Comparison of ENCODE assay signal across 1 cellular context in the genomic region with DNA sequence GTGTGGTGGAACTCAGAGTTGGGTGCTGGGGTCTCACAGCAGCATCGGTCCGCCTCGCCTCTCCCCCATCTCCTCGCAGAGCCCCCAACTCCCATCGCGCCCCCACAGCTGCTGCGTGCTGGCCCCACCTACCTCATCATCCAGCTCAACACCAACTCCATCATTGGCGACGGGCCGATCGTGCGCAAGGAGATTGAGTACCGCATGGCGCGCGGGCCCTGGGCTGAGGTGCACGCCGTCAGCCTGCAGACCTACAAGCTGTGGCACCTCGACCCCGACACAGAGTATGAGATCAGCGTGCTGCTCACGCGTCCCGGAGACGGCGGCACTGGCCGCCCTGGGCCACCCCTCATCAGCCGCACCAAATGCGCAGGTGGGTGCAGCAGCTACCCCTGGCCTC.
TF ChIP-seq lines count a peak whose summit lies in the region.

No MANE protein-coding gene starts in this region.

TF ChIP-seq in K562, 482 proteins besides CTCF, POLR2A, EP300 and RAD21:
- TF ChIP-seq LARP7 (IDR thresholded peaks at IDR 0.05) (no peak), FIP1L1 (IDR thresholded peaks at IDR 0.05; ENCODE audit: low read depth, low read length, poor library complexity, severe bottlenecking) (no peak), MAZ (CRISPR knock-in tag; conservative IDR thresholded peaks at IDR 0.05 in 1 of 2, IDR thresholded peaks at IDR 0.05 in 1 of 2) (no peak), CHD2 (IDR thresholded peaks at IDR 0.05; ENCODE audit: low read depth, low read length) (no peak), PCBP2 (IDR thresholded peaks at IDR 0.05; ENCODE audit: low read depth, low read length, poor library complexity, severe bottlenecking) (no peak), SIX5 (IDR thresholded peaks at IDR 0.05; ENCODE audit: borderline replicate concordance in 1 of 2, insufficient read depth in 1 of 2, low read depth in 1 of 2, low read length in 2 of 2) (no peak), PHF21A (IDR thresholded peaks at IDR 0.05; ENCODE audit: borderline replicate concordance, low read depth) (no peak), TAL1 (IDR thresholded peaks at IDR 0.05) (no peak), KDM1A (IDR thresholded peaks at IDR 0.05) (no peak), ZNF23 (CRISPR knock-in tag; IDR thresholded peaks at IDR 0.05) (no peak), FOXP1 (CRISPR knock-in tag; IDR thresholded peaks at IDR 0.05) (no peak), ZNF75A (CRISPR knock-in tag; IDR thresholded peaks at IDR 0.05) (no peak)
- TF ChIP-seq, protein P1, sequence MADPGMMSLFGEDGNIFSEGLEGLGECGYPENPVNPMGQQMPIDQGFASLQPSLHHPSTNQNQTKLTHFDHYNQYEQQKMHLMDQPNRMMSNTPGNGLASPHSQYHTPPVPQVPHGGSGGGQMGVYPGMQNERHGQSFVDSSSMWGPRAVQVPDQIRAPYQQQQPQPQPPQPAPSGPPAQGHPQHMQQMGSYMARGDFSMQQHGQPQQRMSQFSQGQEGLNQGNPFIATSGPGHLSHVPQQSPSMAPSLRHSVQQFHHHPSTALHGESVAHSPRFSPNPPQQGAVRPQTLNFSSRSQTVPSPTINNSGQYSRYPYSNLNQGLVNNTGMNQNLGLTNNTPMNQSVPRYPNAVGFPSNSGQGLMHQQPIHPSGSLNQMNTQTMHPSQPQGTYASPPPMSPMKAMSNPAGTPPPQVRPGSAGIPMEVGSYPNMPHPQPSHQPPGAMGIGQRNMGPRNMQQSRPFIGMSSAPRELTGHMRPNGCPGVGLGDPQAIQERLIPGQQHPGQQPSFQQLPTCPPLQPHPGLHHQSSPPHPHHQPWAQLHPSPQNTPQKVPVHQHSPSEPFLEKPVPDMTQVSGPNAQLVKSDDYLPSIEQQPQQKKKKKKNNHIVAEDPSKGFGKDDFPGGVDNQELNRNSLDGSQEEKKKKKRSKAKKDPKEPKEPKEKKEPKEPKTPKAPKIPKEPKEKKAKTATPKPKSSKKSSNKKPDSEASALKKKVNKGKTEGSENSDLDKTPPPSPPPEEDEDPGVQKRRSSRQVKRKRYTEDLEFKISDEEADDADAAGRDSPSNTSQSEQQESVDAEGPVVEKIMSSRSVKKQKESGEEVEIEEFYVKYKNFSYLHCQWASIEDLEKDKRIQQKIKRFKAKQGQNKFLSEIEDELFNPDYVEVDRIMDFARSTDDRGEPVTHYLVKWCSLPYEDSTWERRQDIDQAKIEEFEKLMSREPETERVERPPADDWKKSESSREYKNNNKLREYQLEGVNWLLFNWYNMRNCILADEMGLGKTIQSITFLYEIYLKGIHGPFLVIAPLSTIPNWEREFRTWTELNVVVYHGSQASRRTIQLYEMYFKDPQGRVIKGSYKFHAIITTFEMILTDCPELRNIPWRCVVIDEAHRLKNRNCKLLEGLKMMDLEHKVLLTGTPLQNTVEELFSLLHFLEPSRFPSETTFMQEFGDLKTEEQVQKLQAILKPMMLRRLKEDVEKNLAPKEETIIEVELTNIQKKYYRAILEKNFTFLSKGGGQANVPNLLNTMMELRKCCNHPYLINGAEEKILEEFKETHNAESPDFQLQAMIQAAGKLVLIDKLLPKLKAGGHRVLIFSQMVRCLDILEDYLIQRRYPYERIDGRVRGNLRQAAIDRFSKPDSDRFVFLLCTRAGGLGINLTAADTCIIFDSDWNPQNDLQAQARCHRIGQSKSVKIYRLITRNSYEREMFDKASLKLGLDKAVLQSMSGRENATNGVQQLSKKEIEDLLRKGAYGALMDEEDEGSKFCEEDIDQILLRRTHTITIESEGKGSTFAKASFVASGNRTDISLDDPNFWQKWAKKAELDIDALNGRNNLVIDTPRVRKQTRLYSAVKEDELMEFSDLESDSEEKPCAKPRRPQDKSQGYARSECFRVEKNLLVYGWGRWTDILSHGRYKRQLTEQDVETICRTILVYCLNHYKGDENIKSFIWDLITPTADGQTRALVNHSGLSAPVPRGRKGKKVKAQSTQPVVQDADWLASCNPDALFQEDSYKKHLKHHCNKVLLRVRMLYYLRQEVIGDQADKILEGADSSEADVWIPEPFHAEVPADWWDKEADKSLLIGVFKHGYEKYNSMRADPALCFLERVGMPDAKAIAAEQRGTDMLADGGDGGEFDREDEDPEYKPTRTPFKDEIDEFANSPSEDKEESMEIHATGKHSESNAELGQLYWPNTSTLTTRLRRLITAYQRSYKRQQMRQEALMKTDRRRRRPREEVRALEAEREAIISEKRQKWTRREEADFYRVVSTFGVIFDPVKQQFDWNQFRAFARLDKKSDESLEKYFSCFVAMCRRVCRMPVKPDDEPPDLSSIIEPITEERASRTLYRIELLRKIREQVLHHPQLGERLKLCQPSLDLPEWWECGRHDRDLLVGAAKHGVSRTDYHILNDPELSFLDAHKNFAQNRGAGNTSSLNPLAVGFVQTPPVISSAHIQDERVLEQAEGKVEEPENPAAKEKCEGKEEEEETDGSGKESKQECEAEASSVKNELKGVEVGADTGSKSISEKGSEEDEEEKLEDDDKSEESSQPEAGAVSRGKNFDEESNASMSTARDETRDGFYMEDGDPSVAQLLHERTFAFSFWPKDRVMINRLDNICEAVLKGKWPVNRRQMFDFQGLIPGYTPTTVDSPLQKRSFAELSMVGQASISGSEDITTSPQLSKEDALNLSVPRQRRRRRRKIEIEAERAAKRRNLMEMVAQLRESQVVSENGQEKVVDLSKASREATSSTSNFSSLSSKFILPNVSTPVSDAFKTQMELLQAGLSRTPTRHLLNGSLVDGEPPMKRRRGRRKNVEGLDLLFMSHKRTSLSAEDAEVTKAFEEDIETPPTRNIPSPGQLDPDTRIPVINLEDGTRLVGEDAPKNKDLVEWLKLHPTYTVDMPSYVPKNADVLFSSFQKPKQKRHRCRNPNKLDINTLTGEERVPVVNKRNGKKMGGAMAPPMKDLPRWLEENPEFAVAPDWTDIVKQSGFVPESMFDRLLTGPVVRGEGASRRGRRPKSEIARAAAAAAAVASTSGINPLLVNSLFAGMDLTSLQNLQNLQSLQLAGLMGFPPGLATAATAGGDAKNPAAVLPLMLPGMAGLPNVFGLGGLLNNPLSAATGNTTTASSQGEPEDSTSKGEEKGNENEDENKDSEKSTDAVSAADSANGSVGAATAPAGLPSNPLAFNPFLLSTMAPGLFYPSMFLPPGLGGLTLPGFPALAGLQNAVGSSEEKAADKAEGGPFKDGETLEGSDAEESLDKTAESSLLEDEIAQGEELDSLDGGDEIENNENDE (IDR thresholded peaks at IDR 0.05; ENCODE audit: low read depth, low read length), result no peak
- TF ChIP-seq, protein P2, sequence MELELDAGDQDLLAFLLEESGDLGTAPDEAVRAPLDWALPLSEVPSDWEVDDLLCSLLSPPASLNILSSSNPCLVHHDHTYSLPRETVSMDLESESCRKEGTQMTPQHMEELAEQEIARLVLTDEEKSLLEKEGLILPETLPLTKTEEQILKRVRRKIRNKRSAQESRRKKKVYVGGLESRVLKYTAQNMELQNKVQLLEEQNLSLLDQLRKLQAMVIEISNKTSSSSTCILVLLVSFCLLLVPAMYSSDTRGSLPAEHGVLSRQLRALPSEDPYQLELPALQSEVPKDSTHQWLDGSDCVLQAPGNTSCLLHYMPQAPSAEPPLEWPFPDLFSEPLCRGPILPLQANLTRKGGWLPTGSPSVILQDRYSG (tag; conservative IDR thresholded peaks at IDR 0.05; ENCODE audit: low read depth), result no peak
- TF ChIP-seq, protein P3, sequence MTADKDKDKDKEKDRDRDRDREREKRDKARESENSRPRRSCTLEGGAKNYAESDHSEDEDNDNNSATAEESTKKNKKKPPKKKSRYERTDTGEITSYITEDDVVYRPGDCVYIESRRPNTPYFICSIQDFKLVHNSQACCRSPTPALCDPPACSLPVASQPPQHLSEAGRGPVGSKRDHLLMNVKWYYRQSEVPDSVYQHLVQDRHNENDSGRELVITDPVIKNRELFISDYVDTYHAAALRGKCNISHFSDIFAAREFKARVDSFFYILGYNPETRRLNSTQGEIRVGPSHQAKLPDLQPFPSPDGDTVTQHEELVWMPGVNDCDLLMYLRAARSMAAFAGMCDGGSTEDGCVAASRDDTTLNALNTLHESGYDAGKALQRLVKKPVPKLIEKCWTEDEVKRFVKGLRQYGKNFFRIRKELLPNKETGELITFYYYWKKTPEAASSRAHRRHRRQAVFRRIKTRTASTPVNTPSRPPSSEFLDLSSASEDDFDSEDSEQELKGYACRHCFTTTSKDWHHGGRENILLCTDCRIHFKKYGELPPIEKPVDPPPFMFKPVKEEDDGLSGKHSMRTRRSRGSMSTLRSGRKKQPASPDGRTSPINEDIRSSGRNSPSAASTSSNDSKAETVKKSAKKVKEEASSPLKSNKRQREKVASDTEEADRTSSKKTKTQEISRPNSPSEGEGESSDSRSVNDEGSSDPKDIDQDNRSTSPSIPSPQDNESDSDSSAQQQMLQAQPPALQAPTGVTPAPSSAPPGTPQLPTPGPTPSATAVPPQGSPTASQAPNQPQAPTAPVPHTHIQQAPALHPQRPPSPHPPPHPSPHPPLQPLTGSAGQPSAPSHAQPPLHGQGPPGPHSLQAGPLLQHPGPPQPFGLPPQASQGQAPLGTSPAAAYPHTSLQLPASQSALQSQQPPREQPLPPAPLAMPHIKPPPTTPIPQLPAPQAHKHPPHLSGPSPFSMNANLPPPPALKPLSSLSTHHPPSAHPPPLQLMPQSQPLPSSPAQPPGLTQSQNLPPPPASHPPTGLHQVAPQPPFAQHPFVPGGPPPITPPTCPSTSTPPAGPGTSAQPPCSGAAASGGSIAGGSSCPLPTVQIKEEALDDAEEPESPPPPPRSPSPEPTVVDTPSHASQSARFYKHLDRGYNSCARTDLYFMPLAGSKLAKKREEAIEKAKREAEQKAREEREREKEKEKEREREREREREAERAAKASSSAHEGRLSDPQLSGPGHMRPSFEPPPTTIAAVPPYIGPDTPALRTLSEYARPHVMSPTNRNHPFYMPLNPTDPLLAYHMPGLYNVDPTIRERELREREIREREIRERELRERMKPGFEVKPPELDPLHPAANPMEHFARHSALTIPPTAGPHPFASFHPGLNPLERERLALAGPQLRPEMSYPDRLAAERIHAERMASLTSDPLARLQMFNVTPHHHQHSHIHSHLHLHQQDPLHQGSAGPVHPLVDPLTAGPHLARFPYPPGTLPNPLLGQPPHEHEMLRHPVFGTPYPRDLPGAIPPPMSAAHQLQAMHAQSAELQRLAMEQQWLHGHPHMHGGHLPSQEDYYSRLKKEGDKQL (CRISPR knock-in tag; IDR thresholded peaks at IDR 0.05; ENCODE audit: borderline replicate concordance), result no peak
- TF ChIP-seq, protein P4, sequence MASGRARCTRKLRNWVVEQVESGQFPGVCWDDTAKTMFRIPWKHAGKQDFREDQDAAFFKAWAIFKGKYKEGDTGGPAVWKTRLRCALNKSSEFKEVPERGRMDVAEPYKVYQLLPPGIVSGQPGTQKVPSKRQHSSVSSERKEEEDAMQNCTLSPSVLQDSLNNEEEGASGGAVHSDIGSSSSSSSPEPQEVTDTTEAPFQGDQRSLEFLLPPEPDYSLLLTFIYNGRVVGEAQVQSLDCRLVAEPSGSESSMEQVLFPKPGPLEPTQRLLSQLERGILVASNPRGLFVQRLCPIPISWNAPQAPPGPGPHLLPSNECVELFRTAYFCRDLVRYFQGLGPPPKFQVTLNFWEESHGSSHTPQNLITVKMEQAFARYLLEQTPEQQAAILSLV (tag; IDR thresholded peaks at IDR 0.05), result no peak
- TF ChIP-seq, protein P5, sequence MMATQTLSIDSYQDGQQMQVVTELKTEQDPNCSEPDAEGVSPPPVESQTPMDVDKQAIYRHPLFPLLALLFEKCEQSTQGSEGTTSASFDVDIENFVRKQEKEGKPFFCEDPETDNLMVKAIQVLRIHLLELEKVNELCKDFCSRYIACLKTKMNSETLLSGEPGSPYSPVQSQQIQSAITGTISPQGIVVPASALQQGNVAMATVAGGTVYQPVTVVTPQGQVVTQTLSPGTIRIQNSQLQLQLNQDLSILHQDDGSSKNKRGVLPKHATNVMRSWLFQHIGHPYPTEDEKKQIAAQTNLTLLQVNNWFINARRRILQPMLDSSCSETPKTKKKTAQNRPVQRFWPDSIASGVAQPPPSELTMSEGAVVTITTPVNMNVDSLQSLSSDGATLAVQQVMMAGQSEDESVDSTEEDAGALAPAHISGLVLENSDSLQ (IDR thresholded peaks at IDR 0.05), result no peak
TF ChIP-seq in K562: peak in this region for 0.
